In the genomic region with DNA sequence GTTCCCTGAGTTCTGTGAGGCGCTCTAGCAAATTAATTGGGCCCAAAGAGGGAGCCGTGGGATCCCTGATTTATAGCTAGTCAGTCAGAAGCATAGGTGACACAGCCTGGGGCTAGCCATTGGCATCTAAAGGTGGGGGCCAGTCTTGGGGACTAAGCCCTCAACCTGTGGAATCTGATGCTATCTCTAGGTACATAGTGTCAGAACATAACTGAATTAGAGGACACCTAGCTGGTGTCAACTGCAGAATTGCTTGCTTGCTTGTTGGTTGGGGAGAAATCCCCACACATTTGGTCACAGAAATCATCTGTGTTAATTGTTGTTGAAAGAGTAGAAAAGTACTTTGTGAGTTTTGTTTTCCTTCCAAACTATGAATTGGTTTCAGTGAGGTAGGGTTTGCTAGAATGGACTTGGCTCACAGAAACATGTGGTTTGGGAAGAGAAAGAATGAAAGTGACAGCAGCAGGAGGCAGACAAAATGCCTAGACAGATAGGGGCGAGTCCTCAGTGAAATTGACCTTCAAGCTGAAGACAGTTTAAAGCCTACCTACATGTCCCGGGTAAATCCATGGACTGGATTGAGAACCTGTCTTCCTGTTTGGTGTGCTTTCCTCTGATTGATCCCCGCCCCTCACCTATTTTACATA, we compare ENCODE assay signal across 26 cellular contexts. TPM values are rescaled to one million over a fixed set of nuclear protein-coding genes. Genes with fewer than 3 reads are reported as not detected.
"Had no signal": no experiment of that assay in that cellular context is flagged by ENCODE, and none has a peak within 500 bp of the region (broad histone marks: within the 10 kb centered on the region; RNA-seq: fewer than 3 reads in every experiment).

No MANE protein-coding gene starts in this region.

- H3K4me1 ChIP-seq: adrenal gland, breast epithelium had no signal

- DNase-seq: activated CD4-positive, alpha-beta T cell treated with anti-CD3 and anti-CD28 coated beads, Interleukin-2, amount 10 ng/mL, durations not matched to agents 24 days and 14 days; activated CD4-positive, alpha-beta T cell treated with anti-CD3 and anti-CD28 coated beads, Interleukin-2, amount 50 U/mL, for 48 hours; activated CD8-positive, alpha-beta memory T cell treated with anti-CD3 and anti-CD28 coated beads, Interleukin-2, amount 50 U/mL, for 48 hours; activated gamma-delta T cell; activated naive CD4-positive, alpha-beta T cell treated with anti-CD3 and anti-CD28 coated beads for 36 hours; activated T-cell treated with anti-CD3 and anti-CD28 coated beads, Interleukin-2, amount 50 U/mL, for 1 hour; adrenal gland; anterior cingulate cortex; central memory CD4-positive, alpha-beta T cell; MG63; MV-4-11; NCI-H1092 treated with DMSO at 0.1 percent for 48 hours; NCI-H1417 treated with DMSO at 0.1 percent for 48 hours; NCI-H1694; NCI-H2029; NCI-H345; NCI-H510A; NCI-H526 treated with DMSO at 0.1 percent for 48 hours; NCI-H82 had no signal

- H3K27me3 Mint-ChIP-seq: activated CD4-positive, alpha-beta T cell treated with anti-CD3 and anti-CD28 coated beads, Interleukin-2, amount 10 ng/mL, durations not matched to agents 24 days and 14 days; activated naive CD8-positive, alpha-beta T cell had no signal

- H3K27ac Mint-ChIP-seq: activated CD4-positive, alpha-beta T cell treated with anti-CD3 and anti-CD28 coated beads, Interleukin-2, amount 10 ng/mL, durations not matched to agents 24 days and 14 days; activated naive CD4-positive, alpha-beta T cell treated with anti-CD3 and anti-CD28 coated beads for 36 hours had no signal

- H3K9me3 ChIP-seq: adrenal gland, breast epithelium, MG63 had no signal

- H3K4me3 Mint-ChIP-seq: activated CD4-positive, alpha-beta T cell treated with anti-CD3 and anti-CD28 coated beads, Interleukin-2, amount 10 ng/mL, durations not matched to agents 24 days and 14 days; activated naive CD4-positive, alpha-beta T cell treated with anti-CD3 and anti-CD28 coated beads for 36 hours; activated naive CD8-positive, alpha-beta T cell had no signal

- H3K9me3 Mint-ChIP-seq: activated naive CD4-positive, alpha-beta T cell treated with anti-CD3 and anti-CD28 coated beads for 36 hours had no signal

- H3K4me3 ChIP-seq: adrenal gland, breast epithelium, MG63, SK-N-MC had no signal

- H3K27ac ChIP-seq: adrenal gland, breast epithelium, SK-N-MC had no signal

- ATAC-seq: activated CD4-positive, CD25-positive, alpha-beta regulatory T cell treated with anti-CD3 and anti-CD28 coated beads, Interleukin-2, amount 50 U/mL, for 24 hours had no signal

- H3K36me3 ChIP-seq: adrenal gland, breast epithelium, MG63 had no signal

- H3K27me3 ChIP-seq: adrenal gland, MG63 had no signal

RNA-seq across cellular contexts. Expression of gene GPR82, which starts 12.8 kb away (rescaled TPM):
- total RNA-seq: activated CD4-positive, alpha-beta T cell treated with anti-CD3 and anti-CD28 coated beads, Interleukin-2, amount 10 ng/mL, durations not matched to agents 24 days and 14 days; activated naive CD4-positive, alpha-beta T cell treated with anti-CD3 and anti-CD28 coated beads for 36 hours; chondrocyte; RPMI7951 had no signal

RNA-seq across cellular contexts. Expression of gene GPR34, which starts 22.4 kb away (rescaled TPM):
- total RNA-seq: activated naive CD4-positive, alpha-beta T cell treated with anti-CD3 and anti-CD28 coated beads for 36 hours; chondrocyte; OCI-LY7; RPMI7951 had no signal
